In the genomic region with DNA sequence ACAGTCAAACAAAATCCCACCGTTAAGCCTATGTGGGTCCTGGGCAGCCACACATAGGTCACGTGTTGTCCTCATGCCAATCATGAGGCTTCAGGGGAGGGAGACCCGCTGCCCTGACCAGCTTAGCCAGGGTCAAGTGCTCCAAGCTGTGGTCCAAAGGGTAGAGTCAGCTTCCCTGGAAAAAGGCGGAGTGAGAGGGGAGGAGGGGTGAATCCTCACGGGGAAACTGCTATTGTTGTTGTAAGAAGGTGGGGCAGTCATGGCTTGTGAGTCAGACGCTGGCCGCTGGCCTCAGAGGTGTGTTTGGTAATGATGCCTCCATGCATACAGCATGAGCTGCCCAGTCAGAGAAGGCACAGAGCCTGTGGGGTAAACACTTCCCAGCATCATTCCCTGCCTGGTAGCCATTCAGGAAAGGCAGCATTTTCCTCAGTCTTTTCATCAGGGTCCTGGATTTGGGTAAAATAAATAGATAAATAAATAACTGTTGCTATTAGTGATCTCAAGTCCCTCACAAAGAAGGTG, we compare ENCODE assay signal across 1 cellular context.
TF ChIP-seq lines count a peak whose summit lies in the region.

No MANE protein-coding gene starts in this region.

TF ChIP-seq in HCT116, 20 proteins besides CTCF, POLR2A, EP300 and RAD21 (continued from another document):
- TF ChIP-seq, protein P1, sequence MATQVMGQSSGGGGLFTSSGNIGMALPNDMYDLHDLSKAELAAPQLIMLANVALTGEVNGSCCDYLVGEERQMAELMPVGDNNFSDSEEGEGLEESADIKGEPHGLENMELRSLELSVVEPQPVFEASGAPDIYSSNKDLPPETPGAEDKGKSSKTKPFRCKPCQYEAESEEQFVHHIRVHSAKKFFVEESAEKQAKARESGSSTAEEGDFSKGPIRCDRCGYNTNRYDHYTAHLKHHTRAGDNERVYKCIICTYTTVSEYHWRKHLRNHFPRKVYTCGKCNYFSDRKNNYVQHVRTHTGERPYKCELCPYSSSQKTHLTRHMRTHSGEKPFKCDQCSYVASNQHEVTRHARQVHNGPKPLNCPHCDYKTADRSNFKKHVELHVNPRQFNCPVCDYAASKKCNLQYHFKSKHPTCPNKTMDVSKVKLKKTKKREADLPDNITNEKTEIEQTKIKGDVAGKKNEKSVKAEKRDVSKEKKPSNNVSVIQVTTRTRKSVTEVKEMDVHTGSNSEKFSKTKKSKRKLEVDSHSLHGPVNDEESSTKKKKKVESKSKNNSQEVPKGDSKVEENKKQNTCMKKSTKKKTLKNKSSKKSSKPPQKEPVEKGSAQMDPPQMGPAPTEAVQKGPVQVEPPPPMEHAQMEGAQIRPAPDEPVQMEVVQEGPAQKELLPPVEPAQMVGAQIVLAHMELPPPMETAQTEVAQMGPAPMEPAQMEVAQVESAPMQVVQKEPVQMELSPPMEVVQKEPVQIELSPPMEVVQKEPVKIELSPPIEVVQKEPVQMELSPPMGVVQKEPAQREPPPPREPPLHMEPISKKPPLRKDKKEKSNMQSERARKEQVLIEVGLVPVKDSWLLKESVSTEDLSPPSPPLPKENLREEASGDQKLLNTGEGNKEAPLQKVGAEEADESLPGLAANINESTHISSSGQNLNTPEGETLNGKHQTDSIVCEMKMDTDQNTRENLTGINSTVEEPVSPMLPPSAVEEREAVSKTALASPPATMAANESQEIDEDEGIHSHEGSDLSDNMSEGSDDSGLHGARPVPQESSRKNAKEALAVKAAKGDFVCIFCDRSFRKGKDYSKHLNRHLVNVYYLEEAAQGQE (IDR thresholded peaks at IDR 0.05; ENCODE audit: low read depth) = no peak
- TF ChIP-seq ZFX (IDR thresholded peaks at IDR 0.05) = no peak
